1 cellular context compared by ENCODE assay signal in genomic region chr2:69734858-69735574, GRCh38.
A peak's percentile ranks its signal among the peaks of the same experiment; 100 is the strongest.
TF ChIP-seq lines count a peak whose summit lies in the region.

No MANE protein-coding gene starts in this region.

TF ChIP-seq in HepG2, 621 proteins besides CTCF, POLR2A, EP300 and RAD21:
- peak; percentile 54 for TF ChIP-seq HNF4A (CRISPR knock-in tag; IDR thresholded peaks at IDR 0.05)
- no peak for TF ChIP-seq ETS1 (CRISPR knock-in tag; IDR thresholded peaks at IDR 0.05)
